Comparison of ENCODE assay signal across 23 cellular contexts in genomic region chr15:79406191-79406590, GRCh38.
"Had no signal": no experiment of that assay in that cellular context is flagged by ENCODE, and none has a peak within 500 bp of the region (broad histone marks: within the 10 kb centered on the region; RNA-seq: fewer than 3 reads in every experiment).

No MANE protein-coding gene starts in this region.

- H3K36me3 ChIP-seq: heart right ventricle, left lung, prostate gland, sigmoid colon, stomach, thyroid gland had no signal

- H3K4me3 ChIP-seq: dorsolateral prefrontal cortex, heart right ventricle, left lung, prostate gland, sigmoid colon, stomach, thyroid gland had no signal

- H3K27me3 ChIP-seq: foreskin keratinocyte, sigmoid colon, stomach, thyroid gland had no signal

- ATAC-seq: esophagus mucosa; foreskin keratinocyte; heart right ventricle; left cardiac atrium; left lung; naive thymus-derived CD4-positive, alpha-beta T cell; right cardiac atrium; stimulated activated effector memory CD8-positive, alpha-beta T cell treated with anti-CD3 and anti-CD28 coated beads, Interleukin-12 subunit alpha, Interleukin-12 subunit beta, amount 100 ng/mL, for 72 hours had no signal

- DNase-seq: dorsolateral prefrontal cortex; effector CD4-positive, alpha-beta T cell; foreskin keratinocyte; glutamatergic neuron; heart right ventricle; hippocampal formation; left cardiac atrium; left lung; mesenchymal stem cell; midbrain; naive thymus-derived CD4-positive, alpha-beta T cell; right cardiac atrium; sigmoid colon; stimulated activated CD4-positive, alpha-beta T cell treated with anti-CD3 and anti-CD28 coated beads, Interleukin-2, amount 100 ng/mL, for 24 hours; stimulated activated CD4-positive, alpha-beta T cell treated with anti-CD3 and anti-CD28 coated beads, Interleukin-4, amount 100 ng/mL, for 24 hours; stimulated activated naive CD4-positive, alpha-beta T cell treated with Interleukin-2 at 50 U/mL for 16 hours; stomach; thyroid gland; trophoblast cell had no signal

- H3K4me1 ChIP-seq: foreskin keratinocyte, heart right ventricle, left lung, prostate gland, sigmoid colon, stomach had no signal

- H3K9me3 ChIP-seq: heart right ventricle, left lung, prostate gland, sigmoid colon, stomach, thyroid gland had no signal

- H3K27ac ChIP-seq: dorsolateral prefrontal cortex, epithelial cell of prostate, foreskin keratinocyte, heart right ventricle, left lung, prostate gland, sigmoid colon, stomach, thyroid gland had no signal
